ENCODE assay signal across 1 cellular context in genomic region chrX:8781921-8782320, GRCh38.
TF ChIP-seq lines count a peak whose summit lies in the region.

No MANE protein-coding gene starts in this region.

TF ChIP-seq in HEK293, 187 proteins besides CTCF, POLR2A, EP300 and RAD21 (continued from another document):
- peak; percentile 63 for TF ChIP-seq ZBTB11 (tag by site-specific recombination; conservative IDR thresholded peaks at IDR 0.05; ENCODE audit: low read depth)
